Comparison of ENCODE assay signal across 13 cellular contexts in genomic region chr3:112481342-112481870, GRCh38. TPM values are rescaled to one million over a fixed set of nuclear protein-coding genes. Genes with fewer than 3 reads are reported as not detected.
A peak's percentile ranks its signal among the peaks of the same experiment; 100 is the strongest.
DNase-seq lines count a peak whose midpoint lies in the region; ATAC-seq and TF ChIP-seq lines count a peak whose summit lies in the region.
"Had no signal": no experiment of that assay in that cellular context is flagged by ENCODE, and none has a peak within 500 bp of the region (broad histone marks: within the 10 kb centered on the region; RNA-seq: fewer than 3 reads in every experiment).

No MANE protein-coding gene starts in this region.

- no peak overlapping the region for H3K4me3 Mint-ChIP-seq in CD4-positive, alpha-beta T cell
- H3K4me3 Mint-ChIP-seq in H9 (no peak overlapping the region), naive B cell (peak overlapping the region; percentile 45 to 86 (median 70)), endothelial cell (ENCODE audit: unreplicated experiment) (no peak overlapping the region)
- H3K4me3 Mint-ChIP-seq in activated T-helper 1 cell treated with anti-CD3 and anti-CD28 coated beads, Interleukin-12 subunit alpha, Interleukin-12 subunit beta, Interleukin-2, Interleukin-4 antibody, amounts not matched to agents 30 ng/mL and 10 ng/mL and 1 ng/mL, durations not matched to agents 14 hours and 24 hours and 36 hours, result no peak overlapping the region
- H3K4me3 Mint-ChIP-seq: CD8-positive, alpha-beta T cell had no signal

- H4K8ac ChIP-seq in H9 (replicated peaks; ENCODE audit: insufficient read length, low read depth, low read length), result no peak overlapping the region

- no peak overlapping the region for H3K9ac ChIP-seq in H9 (ENCODE audit: extremely low read depth, insufficient read length, low read length)
- H3K9ac ChIP-seq: KMS-11 had no signal

- H3K9me3 Mint-ChIP-seq in CD4-positive, alpha-beta T cell, result no peaks in the 10 kb centered on the region
- no peaks in the 10 kb centered on the region for H3K9me3 Mint-ChIP-seq in H9
- no peaks in the 10 kb centered on the region for H3K9me3 Mint-ChIP-seq in activated T-helper 1 cell treated with anti-CD3 and anti-CD28 coated beads, Interleukin-12 subunit alpha, Interleukin-12 subunit beta, Interleukin-2, Interleukin-4 antibody, amounts not matched to agents 30 ng/mL and 10 ng/mL and 1 ng/mL, durations not matched to agents 14 hours and 24 hours and 36 hours
- peaks cover 0 to 2% (median 0%) of the 10 kb centered on the region in 7 donors for H3K9me3 Mint-ChIP-seq in naive B cell
- H3K9me3 Mint-ChIP-seq in endothelial cell (ENCODE audit: unreplicated experiment), result no peaks in the 10 kb centered on the region
- H3K9me3 Mint-ChIP-seq: CD8-positive, alpha-beta T cell had no signal

- ATAC-seq in CD4-positive, alpha-beta T cell (ENCODE audit: poor library complexity), result no peak
- peak in 1 of 2 donors; percentile 16 for ATAC-seq in naive B cell (ENCODE audit: low read depth in 2 of 2)
- ATAC-seq: CD8-positive, alpha-beta T cell had no signal

- no peak overlapping the region for H2BK20ac ChIP-seq in H9 (ENCODE audit: low read depth, low read length, poor library complexity, severe bottlenecking)

- H3K4me1 ChIP-seq in H9 (ENCODE audit: insufficient read depth, low read length), result 0 out of 2 replicates have a peak, but pooled peaks cover 3% of the 10 kb centered on the region

- no peak overlapping the region for H4K91ac ChIP-seq in H9 (ENCODE audit: insufficient read length, low read depth, low read length)

- H2AK5ac ChIP-seq in H9 (ENCODE audit: insufficient read length, low read length), result no peak overlapping the region

- no peak overlapping the region for H2BK120ac ChIP-seq in H9 (ENCODE audit: low read depth, low read length, poor library complexity, severe bottlenecking)

- CTCF ChIA-PET in CD4-positive, alpha-beta T cell (lab: Charles Lee), result no interaction called here

- H2BK5ac ChIP-seq in H9 (ENCODE audit: insufficient read length, low read length), result no peak overlapping the region

- TF ChIP-seq CTCF in CD4-positive, alpha-beta T cell (IDR thresholded peaks at IDR 0.05), result no peak
- TF ChIP-seq CTCF in H9 (conservative IDR thresholded peaks at IDR 0.05) (no peak), endothelial cell (IDR thresholded peaks at IDR 0.05; ENCODE audit: unreplicated experiment) (no peak)

- H3K4me2 ChIP-seq in H9 (ENCODE audit: insufficient read depth, insufficient read length, low read length), result no peak overlapping the region
- H3K4me2 ChIP-seq: KMS-11 had no signal

- POLR2A ChIA-PET in CD4-positive, alpha-beta T cell (lab: Charles Lee), result no interaction called here

- H2BK12ac ChIP-seq in H9 (ENCODE audit: insufficient read length, low read depth, low read length), result no peak overlapping the region

- no peak overlapping the region for H3K23ac ChIP-seq in H9 (ENCODE audit: insufficient read length, low read depth, low read length)

- H3T11ph ChIP-seq in H9 (ENCODE audit: low read length), result no peak overlapping the region

- H3K79me1 ChIP-seq in H9 (ENCODE audit: insufficient read depth, low read depth, low read length, poor library complexity, severe bottlenecking), result no peaks in the 10 kb centered on the region

- H3K79me2 ChIP-seq in H9 (ENCODE audit: insufficient read depth, low read length), result no peaks in the 10 kb centered on the region

- no peak for DNase-seq in CD4-positive, alpha-beta T cell
- DNase-seq in H9 (peak; percentile 30), naive B cell (no peak), endothelial cell (ENCODE audit: low spot score) (no peak)
- no peak for DNase-seq in activated T-helper 1 cell treated with anti-CD3 and anti-CD28 coated beads, Interleukin-12 subunit alpha, Interleukin-12 subunit beta, Interleukin-2, Interleukin-4 antibody, amounts not matched to agents 30 ng/mL and 10 ng/mL and 1 ng/mL, durations not matched to agents 14 hours and 24 hours and 36 hours (ENCODE audit: low spot score)
- no peak for DNase-seq in NK-92 treated with Interleukin-12 subunit alpha and Interleukin-12 subunit beta, amount 100 ng/mL, for 24 hours (lab: John Stamatoyannopoulos, UW)
- DNase-seq in stimulated activated naive CD4-positive, alpha-beta T cell treated with Interleukin-2 at 50 U/mL for 16 hours (lab: John Stamatoyannopoulos, UW), result no peak
- DNase-seq: CD8-positive, alpha-beta T cell; MM.1S; NCI-H1105; NCI-H187 had no signal

- no peaks in the 10 kb centered on the region for H3K27me3 ChIP-seq in CD4-positive, alpha-beta T cell (ENCODE audit: control insufficient read depth, insufficient read depth, low read length)
- H3K27me3 ChIP-seq in H9 (ENCODE audit: insufficient read depth, low read length), result no peaks in the 10 kb centered on the region

- no peak overlapping the region for H3K18ac ChIP-seq in H9 (ENCODE audit: insufficient read length, low read depth, low read length)

- no peaks in the 10 kb centered on the region for H4K20me1 ChIP-seq in H9 (ENCODE audit: control insufficient read depth, insufficient read depth, insufficient read length)

- H3K56ac ChIP-seq in H9 (ENCODE audit: insufficient read length, low read depth, low read length), result no peak overlapping the region

- no peak overlapping the region for H2BK15ac ChIP-seq in H9 (ENCODE audit: low read depth, low read length)

- no peak overlapping the region for H3K27ac ChIP-seq in CD4-positive, alpha-beta T cell (ENCODE audit: low read depth, low read length)
- H3K27ac ChIP-seq in H9 (ENCODE audit: insufficient read length, low read depth, low read length), result no peak overlapping the region
- H3K27ac ChIP-seq: HL-60, KMS-11 had no signal

- intact Hi-C loops in CD4-positive, alpha-beta T cell (cut with DNase I, micrococcal nuclease), result no loop called here
- intact Hi-C loops in activated T-helper 1 cell treated with anti-CD3 and anti-CD28 coated beads, Interleukin-12 subunit alpha, Interleukin-12 subunit beta, Interleukin-2, Interleukin-4 antibody, amounts not matched to agents 30 ng/mL and 10 ng/mL and 1 ng/mL, durations not matched to agents 14 hours and 24 hours and 36 hours (cut with micrococcal nuclease), result loop anchor here (1.0 kb wide), 1 partner anchor 10 kb away; no protein-coding TSS in a partner anchor

- no peaks in the 10 kb centered on the region for H3K9me3 ChIP-seq in CD4-positive, alpha-beta T cell (ENCODE audit: control insufficient read depth, low read length)
- H3K9me3 ChIP-seq in H9 (ENCODE audit: control insufficient read depth, low read depth, low read length), result no peaks in the 10 kb centered on the region

- H3K27ac Mint-ChIP-seq in CD4-positive, alpha-beta T cell, result peak overlapping the region; percentile 81
- H3K27ac Mint-ChIP-seq in H9, result no peak overlapping the region
- H3K27ac Mint-ChIP-seq in activated T-helper 1 cell treated with anti-CD3 and anti-CD28 coated beads, Interleukin-12 subunit alpha, Interleukin-12 subunit beta, Interleukin-2, Interleukin-4 antibody, amounts not matched to agents 30 ng/mL and 10 ng/mL and 1 ng/mL, durations not matched to agents 14 hours and 24 hours and 36 hours, result peak overlapping the region; percentile 18
- peak overlapping the region; percentile 69 to 94 (median 78) for H3K27ac Mint-ChIP-seq in naive B cell
- no peak overlapping the region for H3K27ac Mint-ChIP-seq in endothelial cell (ENCODE audit: unreplicated experiment)

- H2AFZ ChIP-seq in H9 (ENCODE audit: low read length), result no peak overlapping the region

- H3K4ac ChIP-seq in H9 (ENCODE audit: low read depth, low read length), result no peak overlapping the region

- H3K23me2 ChIP-seq in H9 (ENCODE audit: insufficient read length, low read depth, low read length, poor library complexity, severe bottlenecking), result no peaks in the 10 kb centered on the region

- no peaks in the 10 kb centered on the region for H3K27me3 Mint-ChIP-seq in CD4-positive, alpha-beta T cell
- no peaks in the 10 kb centered on the region for H3K27me3 Mint-ChIP-seq in H9 (ENCODE audit: low read depth)
- H3K27me3 Mint-ChIP-seq in activated T-helper 1 cell treated with anti-CD3 and anti-CD28 coated beads, Interleukin-12 subunit alpha, Interleukin-12 subunit beta, Interleukin-2, Interleukin-4 antibody, amounts not matched to agents 30 ng/mL and 10 ng/mL and 1 ng/mL, durations not matched to agents 14 hours and 24 hours and 36 hours (ENCODE audit: insufficient read depth), result no peaks in the 10 kb centered on the region
- no peaks in the 10 kb centered on the region for H3K27me3 Mint-ChIP-seq in naive B cell
- peaks cover 1% of the 10 kb centered on the region for H3K27me3 Mint-ChIP-seq in endothelial cell (ENCODE audit: unreplicated experiment)

- H3K4me1 Mint-ChIP-seq in CD4-positive, alpha-beta T cell (ENCODE audit: low read depth), result peaks cover 59% of the 10 kb centered on the region
- peaks cover 3 to 8% of the 10 kb centered on the region in 2 experiments; a peak in 2 of 4 replicates for H3K4me1 Mint-ChIP-seq in H9
- H3K4me1 Mint-ChIP-seq in activated T-helper 1 cell treated with anti-CD3 and anti-CD28 coated beads, Interleukin-12 subunit alpha, Interleukin-12 subunit beta, Interleukin-2, Interleukin-4 antibody, amounts not matched to agents 30 ng/mL and 10 ng/mL and 1 ng/mL, durations not matched to agents 14 hours and 24 hours and 36 hours (ENCODE audit: low read depth), result peaks cover 58% of the 10 kb centered on the region
- H3K4me1 Mint-ChIP-seq in naive B cell, result peaks cover 63 to 95% (median 70%) of the 10 kb centered on the region in 3 donors
- no peaks in the 10 kb centered on the region for H3K4me1 Mint-ChIP-seq in endothelial cell (ENCODE audit: unreplicated experiment)

- H3K36me3 Mint-ChIP-seq in CD4-positive, alpha-beta T cell (ENCODE audit: low read depth), result peaks cover 66% of the 10 kb centered on the region
- H3K36me3 Mint-ChIP-seq in H9 (ENCODE audit: insufficient read depth in 1 of 3, low read depth in 3 of 3), result no peaks in the 10 kb centered on the region
- H3K36me3 Mint-ChIP-seq in activated T-helper 1 cell treated with anti-CD3 and anti-CD28 coated beads, Interleukin-12 subunit alpha, Interleukin-12 subunit beta, Interleukin-2, Interleukin-4 antibody, amounts not matched to agents 30 ng/mL and 10 ng/mL and 1 ng/mL, durations not matched to agents 14 hours and 24 hours and 36 hours (ENCODE audit: low read depth), result peaks cover 50% of the 10 kb centered on the region
- peaks cover 47 to 55% of the 10 kb centered on the region in 2 donors for H3K36me3 Mint-ChIP-seq in naive B cell
- H3K36me3 Mint-ChIP-seq in endothelial cell (ENCODE audit: low read depth, unreplicated experiment), result no peaks in the 10 kb centered on the region

- H4K5ac ChIP-seq in H9 (ENCODE audit: insufficient read length, low read depth, low read length), result no peak overlapping the region

- no peak overlapping the region for H3K14ac ChIP-seq in H9 (ENCODE audit: insufficient read depth, low read length)

RNA-seq across cellular contexts. Expression of gene BTLA, which starts 17.9 kb away (rescaled TPM):
- 1 to 10 TPM; 8.5 to 9.6 TPM for total RNA-seq in CD4-positive, alpha-beta T cell
- not detected in 2 replicates for total RNA-seq in H9 (2021)
- 39.4 and 40.7 TPM in 2 replicates for total RNA-seq in activated T-helper 1 cell treated with anti-CD3 and anti-CD28 coated beads, Interleukin-12 subunit alpha, Interleukin-12 subunit beta, Interleukin-2, Interleukin-4 antibody, amounts not matched to agents 30 ng/mL and 10 ng/mL and 1 ng/mL, durations not matched to agents 14 hours and 24 hours and 36 hours
- polyA plus RNA-seq in naive B cell (ENCODE audit: low read depth in 6 of 6), result 100 to 1,000 TPM; 109 to 194 (median 148) TPM
- not detected for total RNA-seq in endothelial cell (ENCODE audit: unreplicated experiment)

Comparison
In these comparisons a context has a peak if more than half of its experiments do, and no peak if none do; other contexts are left out.
1. H3K27ac Mint-ChIP-seq: peak in CD4-positive, alpha-beta T cell (single experiment), activated T-helper 1 cell treated with anti-CD3 and anti-CD28 coated beads, Interleukin-12 subunit alpha, Interleukin-12 subunit beta, Interleukin-2, Interleukin-4 antibody, amounts not matched to agents 30 ng/mL and 10 ng/mL and 1 ng/mL, durations not matched to agents 14 hours and 24 hours and 36 hours (single experiment) and naive B cell (6 of 6); none in H9 (0 of 3) and endothelial cell (single experiment).
2. H3K4me3 Mint-ChIP-seq: peak in naive B cell (8 of 8); none in CD4-positive, alpha-beta T cell (single experiment), H9 (0 of 2), activated T-helper 1 cell treated with anti-CD3 and anti-CD28 coated beads, Interleukin-12 subunit alpha, Interleukin-12 subunit beta, Interleukin-2, Interleukin-4 antibody, amounts not matched to agents 30 ng/mL and 10 ng/mL and 1 ng/mL, durations not matched to agents 14 hours and 24 hours and 36 hours (single experiment) and endothelial cell (single experiment).